ENCODE assay signal across 8 cellular contexts in genomic region chr17:1179635-1180433, GRCh38. TPM values are rescaled to one million over a fixed set of nuclear protein-coding genes. Genes with fewer than 3 reads are reported as not detected.
DNase-seq lines count a peak whose midpoint lies in the region; ATAC-seq and TF ChIP-seq lines count a peak whose summit lies in the region.

ABR (minus strand) TSS chr17:1179981; CDS start chr17:1179727, 254 bp downstream.

- H3K27me3 ChIP-seq in ascending aorta, result no peaks in the 10 kb centered on the region
- H3K27me3 ChIP-seq in gastrocnemius medialis, result peaks cover 16 to 36% (median 18%) of the 10 kb centered on the region in 3 donors

- H3K4me3 ChIP-seq in ascending aorta (peak within 1 kb of the TSS; percentile 88 to 97), gastrocnemius medialis (peak within 1 kb of the TSS; percentile 61 to 79 (median 66))

- peak within 1 kb of the TSS; percentile 78 to 79 for H3K27ac ChIP-seq in ascending aorta
- H3K27ac ChIP-seq in gastrocnemius medialis, result peak within 1 kb of the TSS; percentile 58 to 68 (median 62)

- peak; percentile 21 to 32 for TF ChIP-seq POLR2A in gastrocnemius medialis (IDR thresholded peaks at IDR 0.05)

- in situ Hi-C loops in GM13977 (cut with MboI; ENCODE audit: low pct_unique_long_range_greater_than_20kb, low sequenced_read_pairs, unreplicated experiment) (no loop called here), gastrocnemius medialis (cut with MboI; ENCODE audit: low sequenced_read_pairs in 4 of 4) (loop anchor here in 2 of 4 donors (10.0 kb wide), 2 partner anchors 45 to 55 kb away; no protein-coding TSS in a partner anchor)

- TF ChIP-seq CTCF in GM13977 (IDR thresholded peaks at IDR 0.05; ENCODE audit: extremely low read depth, insufficient read depth, missing control alignments) (no peak), ascending aorta (IDR thresholded peaks at IDR 0.05) (no peak), gastrocnemius medialis (IDR thresholded peaks at IDR 0.05 in 4 of 5, conservative IDR thresholded peaks at IDR 0.05 in 1 of 5) (no peak)

- H3K9me3 ChIP-seq in ascending aorta, result no peaks in the 10 kb centered on the region
- H3K9me3 ChIP-seq in gastrocnemius medialis, result no peaks in the 10 kb centered on the region

- ATAC-seq in gastrocnemius medialis, result peak in 1 of 2 donors; percentile 40
- no peak for ATAC-seq in GM18873 (IDR thresholded peaks at IDR 0.05; ENCODE audit: low FRiP score, unreplicated experiment)
- ATAC-seq in GM18517 (IDR thresholded peaks at IDR 0.05; ENCODE audit: unreplicated experiment), result no peak

- H3K4me1 ChIP-seq in ascending aorta (peaks cover 3 to 18% of the 10 kb centered on the region in 2 donors), gastrocnemius medialis (peaks cover 10 to 12% of the 10 kb centered on the region in 2 donors)

- intact Hi-C loops in ascending aorta (cut with DNase I) (no loop called here), gastrocnemius medialis (cut with DNase I; ENCODE audit: low total_unique reads) (no loop called here)

- peak; percentile 81 for DNase-seq in GM13977 (ENCODE audit: low spot score)
- peak; percentile 45 for DNase-seq in T follicular helper cell (ENCODE audit: low read depth)
- DNase-seq in ascending aorta (ENCODE audit: low spot score in 2 of 2), result peak in 1 of 2 donors; percentile 79
- peak in 35 of 51 donors; percentile 24 to 89 (median 59) for DNase-seq in hypothalamus (lab: John Stamatoyannopoulos, UW)
- DNase-seq in gastrocnemius medialis, result no peak
- DNase-seq in SW 1271 (lab: John Stamatoyannopoulos, UW), result no peak

- H3K36me3 ChIP-seq in ascending aorta, result no peaks in the 10 kb centered on the region
- no peaks in the 10 kb centered on the region for H3K36me3 ChIP-seq in gastrocnemius medialis

RNA-seq across cellular contexts. Expression of gene ABR, which starts in this region (rescaled TPM):
- total RNA-seq in ascending aorta (184 TPM), gastrocnemius medialis (10 to 100 TPM in 3 of 4 donors, 1 to 10 TPM in 1; 9.7 to 15.4 (median 12.8) TPM)

Comparison
In these comparisons a context has a peak if more than half of its experiments do, and no peak if none do; other contexts are left out.
1. RNA of gene ABR (total RNA-seq): 184 TPM in ascending aorta (single experiment); 9.7 to 15.4 TPM in gastrocnemius medialis; every median in the first group is over 10 times any median in the second.
2. DNase-seq: peak in GM13977 (single experiment), T follicular helper cell (single experiment) and hypothalamus (35 of 51); none in gastrocnemius medialis (0 of 2) and SW 1271 (0 of 2).